9 cellular contexts compared by ENCODE assay signal in genomic region chr14:24843494-24843893, GRCh38.
A peak's percentile ranks its signal among the peaks of the same experiment; 100 is the strongest.
DNase-seq lines count a peak whose midpoint lies in the region; ATAC-seq and TF ChIP-seq lines count a peak whose summit lies in the region.
"Had no signal": no experiment of that assay in that cellular context is flagged by ENCODE, and none has a peak within 500 bp of the region (broad histone marks: within the 10 kb centered on the region; RNA-seq: fewer than 3 reads in every experiment).

No MANE protein-coding gene starts in this region.

- intact Hi-C loops in natural killer cell (cut with micrococcal nuclease), result no loop called here

- H3K27me3 Mint-ChIP-seq in natural killer cell (ENCODE audit: low read depth in 2 of 2), result peaks cover 7 to 33% of the 10 kb centered on the region in 2 donors

- H3K27ac Mint-ChIP-seq in natural killer cell, result no peak overlapping the region

- H3K9me3 Mint-ChIP-seq in natural killer cell, result no peaks in the 10 kb centered on the region

- no peak overlapping the region for H3K4me3 ChIP-seq in GM06990 (replicated peaks; ENCODE audit: low read depth, low read length)
- H3K4me3 ChIP-seq: left lung had no signal

- DNase-seq in GM06990 (ENCODE audit: extremely low read depth, insufficient read length), result peak; percentile 8
- DNase-seq in NAMALWA (ENCODE audit: low spot score), result peak; percentile 20
- no peak for DNase-seq in natural killer cell
- no peak for DNase-seq in COLO829 (ENCODE audit: low spot score)
- DNase-seq in COR-L47 (lab: John Stamatoyannopoulos, UW), result no peak
- DNase-seq in NCI-H187 (lab: John Stamatoyannopoulos, UW), result no peak
- DNase-seq: left lung had no signal

- H3K36me3 ChIP-seq in GM06990 (ENCODE audit: control insufficient read depth, insufficient read depth, low read length), result no peaks in the 10 kb centered on the region
- H3K36me3 ChIP-seq: left lung had no signal

- TF ChIP-seq CTCF in GM06990 (IDR thresholded peaks at IDR 0.05; ENCODE audit: insufficient read depth, low read length, poor library complexity, severe bottlenecking), result no peak
- no peak for TF ChIP-seq CTCF in natural killer cell (IDR thresholded peaks at IDR 0.05)

- no peaks in the 10 kb centered on the region for H3K4me1 Mint-ChIP-seq in natural killer cell

- no peaks in the 10 kb centered on the region; the same call in 1 of the 2 replicates for H3K27me3 ChIP-seq in GM06990 (replicated peaks; ENCODE audit: control insufficient read depth, insufficient read depth, low read length)
- H3K27me3 ChIP-seq: left lung had no signal

- H3K4me3 Mint-ChIP-seq in natural killer cell, result no peak overlapping the region

- ATAC-seq in GM19395 (IDR thresholded peaks at IDR 0.05; ENCODE audit: unreplicated experiment) (peak; percentile 99), HG02885 (IDR thresholded peaks at IDR 0.05; ENCODE audit: poor library complexity, unreplicated experiment) (peak; percentile 84), natural killer cell (no peak)
- ATAC-seq: left lung had no signal

- no peaks in the 10 kb centered on the region for H3K36me3 Mint-ChIP-seq in natural killer cell

Comparison
In these comparisons a context has a peak if more than half of its experiments do, and no peak if none do; other contexts are left out.
1. DNase-seq: peak in GM06990 (single experiment) and NAMALWA (single experiment); none in natural killer cell (single experiment), COLO829 (single experiment), COR-L47 (single experiment) and NCI-H187 (0 of 2).
2. ATAC-seq: peak in GM19395 (single experiment) and HG02885 (single experiment); none in natural killer cell (0 of 3).